Comparison of ENCODE assay signal across 7 cellular contexts in the genomic region with DNA sequence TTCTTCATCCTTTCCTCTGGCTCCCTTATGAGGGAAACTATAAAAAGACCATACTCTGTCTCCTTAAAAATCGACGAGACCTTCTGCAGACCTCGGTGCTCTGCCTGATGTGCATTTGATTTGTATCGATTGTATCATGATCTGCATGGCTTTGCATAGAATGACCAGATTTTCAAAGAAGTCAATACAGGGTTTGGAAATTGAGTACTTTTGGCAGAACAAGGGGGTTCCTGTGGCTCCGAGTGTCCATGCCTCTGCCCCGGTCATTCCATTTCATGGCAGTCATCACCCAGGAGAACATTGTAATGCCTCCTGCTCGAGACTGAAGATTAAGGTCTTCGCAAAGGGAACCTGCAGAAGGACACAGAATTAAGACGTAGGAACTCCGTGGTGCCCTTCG. TPM values are rescaled to one million over a fixed set of nuclear protein-coding genes. Genes with fewer than 3 reads are reported as not detected.
DNase-seq lines count a peak whose midpoint lies in the region; ATAC-seq and TF ChIP-seq lines count a peak whose summit lies in the region.

No MANE protein-coding gene starts in this region.

- H3K36me3 Mint-ChIP-seq in central memory CD8-positive, alpha-beta T cell (ENCODE audit: insufficient read depth), result peaks cover 38% of the 10 kb centered on the region

- peaks cover 10 to 32% of the 10 kb centered on the region in 2 donors for H3K4me1 ChIP-seq in muscle layer of duodenum (ENCODE audit: control insufficient read depth in 1 of 2, insufficient read depth in 2 of 2, low read length in 2 of 2)

- peak overlapping the region; percentile 87 for H3K27ac Mint-ChIP-seq in central memory CD8-positive, alpha-beta T cell (ENCODE audit: low read depth)

- H3K4me3 Mint-ChIP-seq in central memory CD8-positive, alpha-beta T cell, result peak overlapping the region; percentile 96

- H3K27me3 ChIP-seq in muscle layer of duodenum (ENCODE audit: low read depth, low read length), result no peaks in the 10 kb centered on the region

- ATAC-seq in central memory CD8-positive, alpha-beta T cell (replicated peaks; ENCODE audit: extremely low read depth, poor library complexity, severe bottlenecking), result no peak
- ATAC-seq in left lobe of liver, result no peak

- DNase-seq in GM03348 (ENCODE audit: low spot score) (peak; percentile 53), left lobe of liver (ENCODE audit: low spot score) (no peak), GM13976 (ENCODE audit: low spot score) (no peak), NCI-H774 (lab: John Stamatoyannopoulos, UW) (no peak)
- no peak for DNase-seq in central memory CD8-positive, alpha-beta T cell (ENCODE audit: low spot score in 2 of 2)

- TF ChIP-seq CTCF in GM13976 (IDR thresholded peaks at IDR 0.05; ENCODE audit: borderline replicate concordance, control extremely low read depth, extremely low read depth, insufficient read depth, missing control alignments), result no peak

- H3K4me1 Mint-ChIP-seq in central memory CD8-positive, alpha-beta T cell, result peaks cover 43% of the 10 kb centered on the region

- peak overlapping the region; percentile 83 to 90 for H3K4me3 ChIP-seq in muscle layer of duodenum (ENCODE audit: low read depth in 1 of 2, low read length in 2 of 2)

- no peaks in the 10 kb centered on the region for H3K9me3 Mint-ChIP-seq in central memory CD8-positive, alpha-beta T cell

- in situ Hi-C loops in GM13976 (cut with MboI; ENCODE audit: low sequenced_read_pairs, unreplicated experiment), result no loop called here

- peak overlapping the region; percentile 95 for H3K27ac ChIP-seq in KOPT-K1 (ENCODE audit: low read depth, low read length, poor library complexity, severe bottlenecking)
- peak overlapping the region; percentile 86 for H3K27ac ChIP-seq in muscle layer of duodenum (ENCODE audit: low read length)

- no peaks in the 10 kb centered on the region for H3K27me3 Mint-ChIP-seq in central memory CD8-positive, alpha-beta T cell

- H3K36me3 ChIP-seq in KOPT-K1 (ENCODE audit: insufficient read depth, low read length) (peaks cover 45% of the 10 kb centered on the region), muscle layer of duodenum (ENCODE audit: control insufficient read depth in 1 of 2, insufficient read depth in 2 of 2, low read length in 2 of 2) (peaks cover 17% of the 10 kb centered on the region in 2 donors)

- H3K9me3 ChIP-seq in KOPT-K1 (ENCODE audit: insufficient read depth, low read length, poor library complexity, severe bottlenecking), result peaks cover 13% of the 10 kb centered on the region
- H3K9me3 ChIP-seq in muscle layer of duodenum (ENCODE audit: control insufficient read depth in 1 of 2, low read length in 2 of 2), result no peaks in the 10 kb centered on the region

RNA-seq across cellular contexts. Expression of a gene that starts 0.7 kb away (rescaled TPM):
- total RNA-seq in left lobe of liver, result 8.4 TPM

RNA-seq across cellular contexts. Expression of a gene that starts 4.1 kb away (rescaled TPM):
- 22.0 TPM for total RNA-seq in left lobe of liver

RNA-seq across cellular contexts. Expression of a gene that starts 25.6 kb away (rescaled TPM):
- 261 TPM for total RNA-seq in left lobe of liver

RNA-seq across cellular contexts. Expression of a gene that starts 27.1 kb away (rescaled TPM):
- total RNA-seq in left lobe of liver, result not detected
